9 cellular contexts compared by ENCODE assay signal in genomic region chr3:12288466-12289129, GRCh38. TPM values are rescaled to one million over a fixed set of nuclear protein-coding genes. Genes with fewer than 3 reads are reported as not detected.
DNase-seq lines count a peak whose midpoint lies in the region; ATAC-seq and TF ChIP-seq lines count a peak whose summit lies in the region.
"Had no signal": no experiment of that assay in that cellular context is flagged by ENCODE, and none has a peak within 500 bp of the region (broad histone marks: within the 10 kb centered on the region; RNA-seq: fewer than 3 reads in every experiment).

Gene PPARG (plus strand): TSS chr3:12289070. CDS start chr3:12379712, 90,642 bp downstream.

- intact Hi-C loops in ovary (cut with DNase I) = loop anchor here in 2 of 4 donors (2.0 to 10.0 kb wide), 3 partner anchors 104 to 194 kb away; no protein-coding TSS in a partner anchor

- TF ChIP-seq EP300 in ovary (IDR thresholded peaks at IDR 0.05) = no peak

- H2AFZ ChIP-seq in Karpas-422 (ENCODE audit: low read length) = no peak within 1 kb of the TSS

- H3K27me3 ChIP-seq in ovary = no peaks in the 10 kb centered on the region
- H3K27me3 ChIP-seq in Karpas-422 (ENCODE audit: low read length) = no peaks in the 10 kb centered on the region; the same call in 1 of the 2 replicates

- H3K9me3 Mint-ChIP-seq in activated naive CD4-positive, alpha-beta T cell treated with anti-CD3 and anti-CD28 coated beads, Interleukin-2, amount 50 U/mL, for 72 hours = no peaks in the 10 kb centered on the region
- H3K9me3 Mint-ChIP-seq in WTC11 = peaks cover 5% of the 10 kb centered on the region; the same call in 1 of the 2 replicates
- H3K9me3 Mint-ChIP-seq: activated naive CD4-positive, alpha-beta T cell treated with anti-CD3 and anti-CD28 coated beads, Interleukin-2, amount 50 U/mL, for 24 hours had no signal

- no peaks in the 10 kb centered on the region for H3K9me3 ChIP-seq in ovary
- no peaks in the 10 kb centered on the region for H3K9me3 ChIP-seq in Karpas-422 (ENCODE audit: low read length)

- H3K4me3 ChIP-seq in ovary (peak within 1 kb of the TSS; percentile 75), Karpas-422 (ENCODE audit: low read length) (no peak within 1 kb of the TSS)

- H3K36me3 ChIP-seq in ovary (no peaks in the 10 kb centered on the region), Karpas-422 (ENCODE audit: insufficient read depth, low read length) (no peaks in the 10 kb centered on the region)

- H3K27me3 Mint-ChIP-seq in WTC11 (ENCODE audit: low read depth) = peaks cover 77% of the 10 kb centered on the region

- H3K9me2 ChIP-seq in Karpas-422 (replicated peaks; ENCODE audit: insufficient read depth, low read length) = no peaks in the 10 kb centered on the region

- H3K27ac ChIP-seq in ovary (peak within 1 kb of the TSS; percentile 77 to 87), Karpas-422 (ENCODE audit: low read length) (no peak within 1 kb of the TSS)

- H3K4me1 Mint-ChIP-seq in WTC11 = peaks cover 3% of the 10 kb centered on the region

- H3K79me2 ChIP-seq in Karpas-422 (ENCODE audit: low read length) = no peaks in the 10 kb centered on the region

- CTCF ChIA-PET in WTC11 (lab: Charles Lee) = interaction anchor here (2.0 kb wide), 1 partner anchor 191 kb away, joined by 13 read pairs; no protein-coding TSS in a partner anchor

- 0% methylated on average over 11 to 50 of the region's 50 CpGs for WGBS in ovary, 3 donors

- H3K36me3 Mint-ChIP-seq in activated naive CD4-positive, alpha-beta T cell treated with anti-CD3 and anti-CD28 coated beads, Interleukin-2, amount 50 U/mL, for 72 hours = no peaks in the 10 kb centered on the region
- H3K36me3 Mint-ChIP-seq in WTC11 = no peaks in the 10 kb centered on the region
- H3K36me3 Mint-ChIP-seq: activated naive CD4-positive, alpha-beta T cell treated with anti-CD3 and anti-CD28 coated beads, Interleukin-2, amount 50 U/mL, for 24 hours had no signal

- no peak for DNase-seq in activated naive CD4-positive, alpha-beta T cell treated with anti-CD3 and anti-CD28 coated beads, Interleukin-2, amount 50 U/mL, for 72 hours (ENCODE audit: low spot score in 2 of 2)
- no peak for DNase-seq in activated naive CD4-positive, alpha-beta T cell (lab: John Stamatoyannopoulos, UW)
- DNase-seq in WTC11 (ENCODE audit: low spot score) (peak; percentile 30), glomerular visceral epithelial cell (ENCODE audit: extremely low spot score) (peak; percentile 36), ovary (peak; percentile 48 to 72 (median 71)), Karpas-422 (no peak)

- TF ChIP-seq CTCF in WTC11 (IDR thresholded peaks at IDR 0.05) (no peak), ovary (IDR thresholded peaks at IDR 0.05) (peak in 1 of 3 donors; percentile 7)

- H3K9ac ChIP-seq in Karpas-422 (ENCODE audit: low read length) = no peak within 1 kb of the TSS

- H3K27ac Mint-ChIP-seq in activated naive CD4-positive, alpha-beta T cell treated with anti-CD3 and anti-CD28 coated beads, Interleukin-2, amount 50 U/mL, for 72 hours = no peak within 1 kb of the TSS
- no peak within 1 kb of the TSS for H3K27ac Mint-ChIP-seq in WTC11
- H3K27ac Mint-ChIP-seq: activated naive CD4-positive, alpha-beta T cell treated with anti-CD3 and anti-CD28 coated beads, Interleukin-2, amount 50 U/mL, for 24 hours had no signal

- peak; percentile 34 to 37 for ATAC-seq in activated naive CD4-positive, alpha-beta T cell treated with anti-CD3 and anti-CD28 coated beads, Interleukin-2, amount 50 U/mL, for 72 hours
- ATAC-seq in WTC11 (peak; percentile 85), HG03175 (IDR thresholded peaks at IDR 0.05; ENCODE audit: unreplicated experiment) (no peak), HG02610 (IDR thresholded peaks at IDR 0.05; ENCODE audit: unreplicated experiment) (no peak)

- H3K4me3 Mint-ChIP-seq in WTC11 = peak within 1 kb of the TSS; percentile 70

- H4K20me1 ChIP-seq in Karpas-422 (ENCODE audit: insufficient read depth, low read depth, low read length) = no peaks in the 10 kb centered on the region

- TF ChIP-seq POLR2A in ovary (IDR thresholded peaks at IDR 0.05) = no peak

- POLR2A ChIA-PET in WTC11 (lab: Charles Lee) = no interaction called here

- no peak within 1 kb of the TSS for H3K4me2 ChIP-seq in Karpas-422 (ENCODE audit: low read depth, low read length, poor library complexity, severe bottlenecking)

- H3K4me1 ChIP-seq in ovary (ENCODE audit: insufficient read depth) (peaks cover 6% of the 10 kb centered on the region), Karpas-422 (ENCODE audit: low read length) (no peaks in the 10 kb centered on the region)

TF ChIP-seq in WTC11, 78 proteins besides CTCF, POLR2A, EP300 and RAD21:
- TF ChIP-seq ZNF423 (CRISPR knock-in tag; IDR thresholded peaks at IDR 0.05) (peak; percentile 50), ZNF121 (CRISPR knock-in tag; IDR thresholded peaks at IDR 0.05) (no peak), TCF7 (CRISPR knock-in tag; IDR thresholded peaks at IDR 0.05; ENCODE audit: low read depth) (0 out of 2 replicates have a peak, but pooled peaks have one; percentile 51), USF2 (CRISPR knock-in tag; IDR thresholded peaks at IDR 0.05) (no peak)
- TF ChIP-seq, protein P1, sequence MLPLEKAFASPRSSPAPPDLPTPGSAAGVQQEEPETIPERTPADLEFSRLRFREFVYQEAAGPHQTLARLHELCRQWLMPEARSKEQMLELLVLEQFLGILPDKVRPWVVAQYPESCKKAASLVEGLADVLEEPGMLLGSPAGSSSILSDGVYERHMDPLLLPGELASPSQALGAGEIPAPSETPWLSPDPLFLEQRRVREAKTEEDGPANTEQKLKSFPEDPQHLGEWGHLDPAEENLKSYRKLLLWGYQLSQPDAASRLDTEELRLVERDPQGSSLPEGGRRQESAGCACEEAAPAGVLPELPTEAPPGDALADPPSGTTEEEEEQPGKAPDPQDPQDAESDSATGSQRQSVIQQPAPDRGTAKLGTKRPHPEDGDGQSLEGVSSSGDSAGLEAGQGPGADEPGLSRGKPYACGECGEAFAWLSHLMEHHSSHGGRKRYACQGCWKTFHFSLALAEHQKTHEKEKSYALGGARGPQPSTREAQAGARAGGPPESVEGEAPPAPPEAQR (CRISPR knock-in tag; IDR thresholded peaks at IDR 0.05) = no peak
TF ChIP-seq in WTC11: peak in this region for 2.

RNA-seq across cellular contexts. Expression of gene PPARG, which starts in this region (rescaled TPM):
- under 1 TPM in 1 of 2 donors, not detected in 1; 0.14 TPM for total RNA-seq in activated naive CD4-positive, alpha-beta T cell treated with anti-CD3 and anti-CD28 coated beads, Interleukin-2, amount 50 U/mL, for 72 hours
- total RNA-seq in WTC11 (2021) = 0.30 to 0.79 TPM (median 0.66 TPM) in 3 replicates
- total RNA-seq in ovary = 10 to 100 TPM; 12.8 to 53.6 (median 32.4) TPM
- 10 to 100 TPM; 28.6 to 41.4 TPM for polyA plus RNA-seq in ovary
- total RNA-seq in Karpas-422 (2014; rRNA removed; shearing (Covaris generic); ENCODE audit: low replicate concordance) = not detected in 2 replicates

Comparison
In these comparisons a context has a peak if more than half of its experiments do, and no peak if none do; other contexts are left out.
1. Peak in ATAC-seq in activated naive CD4-positive, alpha-beta T cell treated with anti-CD3 and anti-CD28 coated beads, Interleukin-2, amount 50 U/mL, for 72 hours; RNA of the gene not detected or under 1 TPM.
2. Peak in DNase-seq and ATAC-seq in WTC11; RNA of the gene not detected or under 1 TPM.
3. DNase-seq: peak in glomerular visceral epithelial cell (single experiment) and ovary (5 of 5); none in activated naive CD4-positive, alpha-beta T cell treated with anti-CD3 and anti-CD28 coated beads, Interleukin-2, amount 50 U/mL, for 72 hours (0 of 2), activated naive CD4-positive, alpha-beta T cell (0 of 4) and Karpas-422 (single experiment).